ENCODE assay signal across 16 cellular contexts in the genomic region with DNA sequence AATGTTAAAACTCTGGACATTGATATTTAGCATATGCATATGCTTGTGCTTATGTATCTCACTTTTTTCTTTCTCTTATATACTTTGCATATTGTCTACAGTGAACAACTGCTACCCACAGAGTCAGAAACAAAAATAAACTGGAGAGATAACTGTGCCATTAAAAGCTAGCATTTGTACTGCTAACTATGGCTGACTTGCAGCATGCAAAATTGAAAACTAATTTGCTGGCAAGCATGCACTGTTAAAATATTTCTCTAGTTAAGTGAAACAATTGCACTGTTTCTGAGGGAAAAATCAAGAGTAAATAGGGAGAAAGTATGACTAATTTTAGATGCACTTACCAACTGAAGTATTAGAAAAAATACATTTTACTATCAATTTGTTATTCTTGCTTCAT.
DNase-seq lines count a peak whose midpoint lies in the region; ATAC-seq, FAIRE-seq and TF ChIP-seq lines count a peak whose summit lies in the region.
"Had no signal": no experiment of that assay in that cellular context is flagged by ENCODE, and none has a peak within 500 bp of the region (broad histone marks: within the 10 kb centered on the region; RNA-seq: fewer than 3 reads in every experiment).

No MANE protein-coding gene starts in this region.

- no peak overlapping the region for H2AFZ ChIP-seq in Karpas-422 (ENCODE audit: low read length)
- H2AFZ ChIP-seq: GM23338 had no signal

- H3K9me3 ChIP-seq in heart left ventricle (no peaks in the 10 kb centered on the region), Karpas-422 (ENCODE audit: low read length) (no peaks in the 10 kb centered on the region)

- no peaks in the 10 kb centered on the region for H4K20me1 ChIP-seq in Karpas-422 (ENCODE audit: insufficient read depth, low read depth, low read length)

- H3K4me2 ChIP-seq in Karpas-422 (ENCODE audit: low read depth, low read length, poor library complexity, severe bottlenecking), result no peak overlapping the region
- H3K4me2 ChIP-seq: GM23338 had no signal

- H3K9me2 ChIP-seq in Karpas-422 (replicated peaks; ENCODE audit: insufficient read depth, low read length), result no peaks in the 10 kb centered on the region

- intact Hi-C loops in heart left ventricle (cut with DNase I) (loop anchor here in 4 of 10 donors (10.0 kb wide), 3 partner anchors 54 to 184 kb away; a partner anchor contains a TSS), Right ventricle myocardium inferior (cut with DNase I) (no loop called here), left ventricle myocardium superior (cut with micrococcal nuclease) (no loop called here)

- peaks cover 18% of the 10 kb centered on the region for H3K79me2 ChIP-seq in Karpas-422 (ENCODE audit: low read length)

- no peak for DNase-seq in heart left ventricle
- no peak for DNase-seq in Right ventricle myocardium inferior (ENCODE audit: missing footprints)
- no peak for DNase-seq in Karpas-422
- DNase-seq in astrocyte of the spinal cord (ENCODE audit: low read depth, low spot score), result peak; percentile 12
- no peak for DNase-seq in left ventricle myocardium superior
- DNase-seq in OCI-M1 (lab: John Stamatoyannopoulos, UW), result no peak
- DNase-seq in urothelium cell line (ENCODE audit: low spot score), result no peak
- no peak for DNase-seq in stimulated activated CD4-positive, alpha-beta T cell treated with anti-CD3 and anti-CD28 coated beads, Interleukin-4, amount 100 ng/mL, for 24 hours
- DNase-seq: ACHN; Calu3; CD4-positive, alpha-beta T cell; DMS 273 treated with DMSO at 0.1 percent for 48 hours; H7 had no signal

- H3K27ac ChIP-seq in heart left ventricle, result peak overlapping the region in 1 of 12 donors; percentile 2
- peak overlapping the region; percentile 6; the same call in 1 of the 2 replicates for H3K27ac ChIP-seq in Karpas-422 (ENCODE audit: low read length)

- no peak for TF ChIP-seq POLR2A in heart left ventricle (IDR thresholded peaks at IDR 0.05)

- H3K4me3 ChIP-seq in heart left ventricle (no peak overlapping the region), Karpas-422 (ENCODE audit: low read length) (no peak overlapping the region), astrocyte of the spinal cord (ENCODE audit: low read depth, low read length) (no peak overlapping the region)
- H3K4me3 ChIP-seq: GM23338 had no signal

- H3K27me3 ChIP-seq in heart left ventricle (no peaks in the 10 kb centered on the region), Karpas-422 (ENCODE audit: low read length) (no peaks in the 10 kb centered on the region)

- in situ Hi-C loops in astrocyte of the spinal cord (cut with HindIII; ENCODE audit: low sequenced_read_pairs), result no loop called here

- H3K4me1 ChIP-seq in heart left ventricle (peaks cover 0 to 48% (median 15%) of the 10 kb centered on the region in 12 donors), Karpas-422 (ENCODE audit: low read length) (peaks cover 55% of the 10 kb centered on the region)

- H3K9ac ChIP-seq in Karpas-422 (ENCODE audit: low read length), result no peak overlapping the region

- ATAC-seq in heart left ventricle, result peak in 3 of 4 donors; percentile 43 to 50 (median 46)
- no peak for ATAC-seq in Right ventricle myocardium inferior
- ATAC-seq in left ventricle myocardium superior, result peak; percentile 68
- ATAC-seq: GM23338 had no signal

- TF ChIP-seq CTCF in heart left ventricle (IDR thresholded peaks at IDR 0.05), result no peak
- no peak for TF ChIP-seq CTCF in astrocyte of the spinal cord (IDR thresholded peaks at IDR 0.05; ENCODE audit: low read depth, low read length)

- H3K36me3 ChIP-seq in heart left ventricle (peaks cover 0 to 48% (median 39%) of the 10 kb centered on the region in 9 donors), Karpas-422 (ENCODE audit: insufficient read depth, low read length) (peaks cover 31% of the 10 kb centered on the region)

- no peak for FAIRE-seq in urothelium cell line (lab: Jason Lieb, UNC)
- FAIRE-seq: G401.6, GM12891 had no signal
